Comparison of ENCODE assay signal across 19 cellular contexts in genomic region chr7:102018876-102019275, GRCh38.
A peak's percentile ranks its signal among the peaks of the same experiment; 100 is the strongest.
DNase-seq lines count a peak whose midpoint lies in the region; ATAC-seq, FAIRE-seq and TF ChIP-seq lines count a peak whose summit lies in the region.
"Had no signal": no experiment of that assay in that cellular context is flagged by ENCODE, and none has a peak within 500 bp of the region (broad histone marks: within the 10 kb centered on the region; RNA-seq: fewer than 3 reads in every experiment).

No MANE protein-coding gene starts in this region.

- no peak overlapping the region for H3K27ac ChIP-seq in H1 (ENCODE audit: low read depth, low read length)

- no peak overlapping the region for H2BK5ac ChIP-seq in H1 (ENCODE audit: low read depth, low read length)

- H3K4me2 ChIP-seq in H1 (ENCODE audit: insufficient read depth in 1 of 2, low read depth in 2 of 2, low read length in 2 of 2), result no peak overlapping the region

- no peak for TF ChIP-seq EP300 in H1 (IDR thresholded peaks at IDR 0.05; ENCODE audit: borderline replicate concordance in 1 of 2, low read depth in 2 of 2, low read length in 2 of 2)

- no peaks in the 10 kb centered on the region for H3K36me3 ChIP-seq in H1 (ENCODE audit: control insufficient read depth in 2 of 4, insufficient read depth in 4 of 4, low read length in 3 of 4)

- no peak overlapping the region for H3K18ac ChIP-seq in H1 (ENCODE audit: extremely low read depth, low read length)

- no peaks in the 10 kb centered on the region for H3K23me2 ChIP-seq in H1 (ENCODE audit: low read depth, low read length)

- peak overlapping the region; percentile 57; the same call in 1 of the 2 replicates for H4K8ac ChIP-seq in H1 (ENCODE audit: extremely low read depth, insufficient read depth, low read length)

- H3K23ac ChIP-seq in H1 (ENCODE audit: insufficient read length), result no peak overlapping the region

- WGBS in H1 (ENCODE audit: extremely low coverage in 1 of 2, insufficient coverage in 1 of 2, insufficient read length in 1 of 2, insufficient replicate concordance in 2 of 2, low coverage in 1 of 2, low lambda C conversion rate in 2 of 2, missing lambda C conversion rate in 1 of 2), 2 experiments, result 81% methylated on average over 12 of the region's 12 CpGs; no CpG with 5 or more reads in 1 of the 2 experiments

- POLR2A ChIA-PET in H1 (lab: Charles Lee; ENCODE audit: partially characterized antibody), result no interaction called here

- H2AK5ac ChIP-seq in H1 (ENCODE audit: low read depth, low read length), result no peak overlapping the region

- H3K14ac ChIP-seq in H1 (ENCODE audit: insufficient read length), result no peak overlapping the region

- no peak for FAIRE-seq in H1 (lab: Jason Lieb, UNC)
- FAIRE-seq: GM19239, H54, HepG2, HTR-8/SVneo had no signal

- H2BK15ac ChIP-seq in H1 (ENCODE audit: low read length), result no peak overlapping the region

- H3K79me2 ChIP-seq in H1 (ENCODE audit: control insufficient read depth in 1 of 2, insufficient read depth in 2 of 2, low read length in 2 of 2), result peaks cover 0 to 12% of the 10 kb centered on the region in 2 experiments; a peak in 2 of 4 replicates

- peaks cover 0 to under 1% (median 0%) of the 10 kb centered on the region in 4 experiments; a peak in 1 of 7 replicates for H3K4me1 ChIP-seq in H1 (replicated peaks in 1 of 4; ENCODE audit: control insufficient read depth in 3 of 4, insufficient read depth in 4 of 4, low read length in 3 of 4)

- H3K27me3 ChIP-seq in H1 (replicated peaks in 1 of 4; ENCODE audit: control insufficient read depth in 3 of 4, extremely low read depth in 1 of 4, insufficient read depth in 3 of 4, low read length in 3 of 4), result no peaks in the 10 kb centered on the region

- H2AFZ ChIP-seq in H1 (ENCODE audit: low read length), result no peak overlapping the region

- no peak overlapping the region for H2BK120ac ChIP-seq in H1 (replicated peaks; ENCODE audit: low read depth, low read length)

- H3K9ac ChIP-seq in H1 (replicated peaks in 1 of 4; ENCODE audit: extremely low read depth in 1 of 4, low read depth in 3 of 4, low read length in 3 of 4), result no peak overlapping the region

- H2BK12ac ChIP-seq in H1 (ENCODE audit: low read depth, low read length), result no peak overlapping the region

- TF ChIP-seq RAD21 in H1 (IDR thresholded peaks at IDR 0.05 in 1 of 2, conservative IDR thresholded peaks at IDR 0.05 in 1 of 2; ENCODE audit: low read depth in 2 of 2, low read length in 2 of 2), result no peak

- no peak overlapping the region for H3K4ac ChIP-seq in H1 (replicated peaks; ENCODE audit: insufficient read length, low read depth, low read length)

- H3K79me1 ChIP-seq in H1 (ENCODE audit: low read depth, low read length), result peaks cover 2% of the 10 kb centered on the region

- H3K4me3 ChIP-seq in H1 (ENCODE audit: extremely low read depth in 1 of 4, insufficient read depth in 2 of 4, low read depth in 3 of 4, low read length in 4 of 4), result no peak overlapping the region

- no peak for TF ChIP-seq POLR2A in H1 (IDR thresholded peaks at IDR 0.05; ENCODE audit: control extremely low read depth in 1 of 2, low read depth in 2 of 2, low read length in 2 of 2)

- peak; percentile 54 for DNase-seq in cardiac septum (ENCODE audit: low spot score)
- DNase-seq in Right ventricle myocardium inferior (ENCODE audit: missing footprints), result no peak
- DNase-seq in H1 (ENCODE audit: low read depth in 1 of 2, low spot score in 2 of 2), result no peak
- peak; percentile 64 for DNase-seq in posterior vena cava (ENCODE audit: low spot score)
- no peak for DNase-seq in NOMO-1 (lab: John Stamatoyannopoulos, UW; ENCODE audit: unreplicated experiment in 2 of 2)
- DNase-seq: 8988T; ACHN; C1 segment of cervical spinal cord; CD4-positive, alpha-beta T cell; DMS79; EL; GDM1; Karpas-422 had no signal

- no peaks in the 10 kb centered on the region for H4K20me1 ChIP-seq in H1 (replicated peaks in 1 of 2; ENCODE audit: control insufficient read depth in 1 of 2, insufficient read depth in 2 of 2, low read length in 2 of 2)

- H4K5ac ChIP-seq in H1 (ENCODE audit: insufficient read length, low read depth, low read length), result no peak overlapping the region

- H3K56ac ChIP-seq in H1 (replicated peaks; ENCODE audit: insufficient read length, low read depth, low read length), result no peak overlapping the region

- TF ChIP-seq CTCF in H1 (IDR thresholded peaks at IDR 0.05; ENCODE audit: control extremely low read depth in 1 of 3, insufficient read depth in 1 of 3, low read depth in 1 of 3, low read length in 3 of 3), result no peak

- ATAC-seq in Right ventricle myocardium inferior (no peak), HG03520 (IDR thresholded peaks at IDR 0.05; ENCODE audit: unreplicated experiment) (no peak), GM21423 (IDR thresholded peaks at IDR 0.05; ENCODE audit: unreplicated experiment) (no peak)
- ATAC-seq: HepG2 had no signal

- intact Hi-C loops in cardiac septum (cut with DNase I), result no loop called here
- intact Hi-C loops in Right ventricle myocardium inferior (cut with DNase I), result no loop called here
- intact Hi-C loops in posterior vena cava (cut with DNase I), result no loop called here

- no peak overlapping the region for H2BK20ac ChIP-seq in H1 (ENCODE audit: low read length)

- H4K91ac ChIP-seq in H1 (replicated peaks; ENCODE audit: insufficient read length, low read length), result no peak overlapping the region

- H3K9me3 ChIP-seq in H1 (ENCODE audit: insufficient read depth in 2 of 2, low read depth in 1 of 2, low read length in 1 of 2), result no peaks in the 10 kb centered on the region

- CTCF ChIA-PET in H1 (lab: Charles Lee; ENCODE audit: partially characterized antibody), result no interaction called here

TF ChIP-seq in H1, 55 proteins besides CTCF, POLR2A, EP300 and RAD21:
- no peak for TF ChIP-seq RFX5 (IDR thresholded peaks at IDR 0.05; ENCODE audit: borderline replicate concordance, low read depth, low read length)
- no peak for TF ChIP-seq TCF12 (IDR thresholded peaks at IDR 0.05; ENCODE audit: low read depth, low read length)
- no peak for TF ChIP-seq SIRT6 (IDR thresholded peaks at IDR 0.05; ENCODE audit: low read length)
- TF ChIP-seq TAF7 (optimal IDR thresholded peaks at IDR 0.05; ENCODE audit: borderline replicate concordance, low read depth, low read length), result no peak
- TF ChIP-seq EGR1 (IDR thresholded peaks at IDR 0.05; ENCODE audit: borderline replicate concordance, low read depth, low read length), result no peak
- TF ChIP-seq SP4 (IDR thresholded peaks at IDR 0.05; ENCODE audit: low read length), result no peak
- TF ChIP-seq PHF8 (conservative IDR thresholded peaks at IDR 0.05; ENCODE audit: low read depth, low read length), result no peak
- no peak for TF ChIP-seq CBX5 (IDR thresholded peaks at IDR 0.05; ENCODE audit: low read depth, low read length)

Comparison
In these comparisons a context has a peak if more than half of its experiments do, and no peak if none do; other contexts are left out.
1. DNase-seq: peak in cardiac septum (single experiment) and posterior vena cava (single experiment); none in Right ventricle myocardium inferior (single experiment), H1 (0 of 2) and NOMO-1 (0 of 2).